26 cellular contexts compared by ENCODE assay signal in the genomic region with DNA sequence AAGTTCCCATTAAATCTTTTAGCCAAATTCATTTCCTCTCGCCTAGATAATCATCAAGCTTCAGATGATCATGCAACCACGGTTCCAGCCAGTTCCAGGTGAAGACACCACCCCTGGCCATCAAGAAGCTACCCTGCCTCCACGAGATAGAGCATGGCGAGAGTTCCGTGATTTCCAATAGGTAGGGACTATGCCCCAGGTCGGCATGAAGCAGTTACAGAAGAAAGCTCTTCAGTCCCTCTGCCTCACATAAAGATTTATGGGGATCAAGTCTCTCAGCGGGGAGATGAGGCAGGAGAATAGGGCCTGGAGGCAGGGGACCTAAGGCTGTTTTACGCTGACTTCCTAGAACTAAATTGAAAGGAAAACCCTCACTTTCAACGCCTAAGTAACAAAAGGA.
DNase-seq lines count a peak whose midpoint lies in the region; ATAC-seq and TF ChIP-seq lines count a peak whose summit lies in the region.
"Had no signal": no experiment of that assay in that cellular context is flagged by ENCODE, and none has a peak within 500 bp of the region (broad histone marks: within the 10 kb centered on the region; RNA-seq: fewer than 3 reads in every experiment).

No MANE protein-coding gene starts in this region.

- CTCF ChIA-PET in SK-N-SH (lab: Yijun Ruan, JAX): interaction anchor here (0.6 to 1.0 kb wide), 2 partner anchors 16 to 800 kb away, joined by 3 read pairs; no protein-coding TSS in a partner anchor

- WGBS in SK-N-SH (ENCODE audit: low lambda C conversion rate): 54% methylated on average over 9 of the region's 9 CpGs

- no peaks in the 10 kb centered on the region for H4K20me1 ChIP-seq in SK-N-SH (ENCODE audit: insufficient read depth)

- H2AFZ ChIP-seq in SK-N-SH (ENCODE audit: low read depth): no peak overlapping the region

- no peak for TF ChIP-seq EP300 in SK-N-SH (IDR thresholded peaks at IDR 0.05; ENCODE audit: borderline replicate concordance in 1 of 2, low read depth in 1 of 2, low read length in 1 of 2)

- H3K4me1 ChIP-seq in SK-N-SH (ENCODE audit: control insufficient read depth in 1 of 2, insufficient read depth in 2 of 2, low read depth in 1 of 2, low read length in 1 of 2): peaks cover 0 to 3% of the 10 kb centered on the region in 2 experiments; a peak in 1 of 4 replicates
- H3K4me1 ChIP-seq in skeletal muscle satellite cell (ENCODE audit: control insufficient read depth, insufficient read depth, low read length): no peaks in the 10 kb centered on the region
- H3K4me1 ChIP-seq: pancreas, SJCRH30 had no signal

- H3K9me2 ChIP-seq in SK-N-SH: no peaks in the 10 kb centered on the region

- ATAC-seq in SK-N-SH treated with all-trans-retinoic acid at 6 μM for 48 hours: no peak
- ATAC-seq: activated CD4-positive, CD25-positive, alpha-beta regulatory T cell treated with anti-CD3 and anti-CD28 coated beads, Interleukin-2, amount 50 U/mL, for 24 hours; left lobe of liver; naive thymus-derived CD4-positive, alpha-beta T cell; stimulated activated naive CD8-positive, alpha-beta T cell treated with anti-CD3 and anti-CD28 coated beads, Interleukin-15, Interleukin-2, amounts not matched to agents 100 U/mL and 50 U/mL, for 24 hours had no signal

- no peak for DNase-seq in SK-N-SH
- DNase-seq in immature natural killer cell: no peak
- DNase-seq in activated effector memory CD4-positive, alpha-beta T cell treated with anti-CD3 and anti-CD28 coated beads, Interleukin-2, amount 50 U/mL, for 16 hours: no peak
- DNase-seq in SIG-M5 (lab: John Stamatoyannopoulos, UW): no peak
- no peak for DNase-seq in dermis blood vessel endothelial cell
- DNase-seq: activated CD4-positive, alpha-beta T cell treated with anti-CD3 and anti-CD28 coated beads, Interleukin-2, amount 50 U/mL, for 48 hours; activated CD8-positive, alpha-beta memory T cell treated with anti-CD3 and anti-CD28 coated beads, Interleukin-2, amount 50 U/mL, for 48 hours; aorta; KBM-7; MG63; NCI-H2029 treated with DMSO at 0.1 percent for 48 hours; NCI-H526 treated with DMSO at 0.1 percent for 48 hours; pancreas; SJCRH30; stimulated activated naive CD8-positive, alpha-beta T cell treated with anti-CD3 and anti-CD28 coated beads, Interleukin-15, Interleukin-2, amounts not matched to agents 100 U/mL and 50 U/mL, for 24 hours had no signal

- H3K79me2 ChIP-seq in SK-N-SH (ENCODE audit: insufficient read depth): no peaks in the 10 kb centered on the region

- peaks cover 9 to 15% (median 12%) of the 10 kb centered on the region in 3 donors for H3K4me1 Mint-ChIP-seq in IgD-negative memory B cell
- H3K4me1 Mint-ChIP-seq in immature natural killer cell: peaks cover 0 to 13% of the 10 kb centered on the region in 2 donors

- H3K9me3 Mint-ChIP-seq in IgD-negative memory B cell (peaks cover 3 to 6% (median 3%) of the 10 kb centered on the region in 3 donors), immature natural killer cell (peaks cover 0 to 5% (median 1%) of the 10 kb centered on the region in 6 donors)

- H3K27me3 ChIP-seq in SK-N-SH (ENCODE audit: insufficient read depth): no peaks in the 10 kb centered on the region
- no peaks in the 10 kb centered on the region for H3K27me3 ChIP-seq in skeletal muscle satellite cell (ENCODE audit: control insufficient read depth, insufficient read depth, low read length)
- H3K27me3 ChIP-seq: MG63, SJCRH30 had no signal

- no peak overlapping the region for H3K9ac ChIP-seq in SK-N-SH
- no peak overlapping the region for H3K9ac ChIP-seq in skeletal muscle satellite cell (ENCODE audit: low read depth, low read length)

- H3K27me3 Mint-ChIP-seq in IgD-negative memory B cell (no peaks in the 10 kb centered on the region), immature natural killer cell (ENCODE audit: low read depth in 3 of 3) (peaks cover 3 to 16% (median 8%) of the 10 kb centered on the region in 3 donors)
- H3K27me3 Mint-ChIP-seq: activated naive CD8-positive, alpha-beta T cell; dendritic cell treated with granulocyte-macrophage colony-stimulating factor and Interleukin-4, amounts not matched to agents 40 ng/mL and 50 ng/mL, for 4 days; naive thymus-derived CD4-positive, alpha-beta T cell had no signal

- H3K4me3 Mint-ChIP-seq in IgD-negative memory B cell: peak overlapping the region; percentile 89 to 99 (median 96)
- peak overlapping the region in 4 of 5 donors; percentile 91 to 95 (median 93) for H3K4me3 Mint-ChIP-seq in immature natural killer cell
- H3K4me3 Mint-ChIP-seq: activated naive CD8-positive, alpha-beta T cell; dendritic cell treated with granulocyte-macrophage colony-stimulating factor and Interleukin-4, amounts not matched to agents 40 ng/mL and 50 ng/mL, for 4 days had no signal

- H3K4me3 ChIP-seq in SK-N-SH (ENCODE audit: low read depth in 2 of 2, low read length in 1 of 2) (no peak overlapping the region), skeletal muscle satellite cell (ENCODE audit: low read length) (no peak overlapping the region)
- H3K4me3 ChIP-seq: MG63, SJCRH30, thoracic aorta had no signal

- TF ChIP-seq CTCF in SK-N-SH (IDR thresholded peaks at IDR 0.05): no peak

- no peaks in the 10 kb centered on the region for H3K36me3 Mint-ChIP-seq in IgD-negative memory B cell
- H3K36me3 Mint-ChIP-seq in immature natural killer cell: peaks cover 0 to 5% (median 0%) of the 10 kb centered on the region in 3 donors

- 0 out of 2 replicates have a peak, but pooled peaks cover 4% of the 10 kb centered on the region for H3K9me3 ChIP-seq in SK-N-SH
- H3K9me3 ChIP-seq in skeletal muscle satellite cell (replicated peaks; ENCODE audit: low read length): peaks cover 3% of the 10 kb centered on the region
- H3K9me3 ChIP-seq: MG63, pancreas, SJCRH30, thoracic aorta had no signal

- no peak for TF ChIP-seq RAD21 in SK-N-SH (IDR thresholded peaks at IDR 0.05; ENCODE audit: low read length)

- no peak overlapping the region for H3K27ac ChIP-seq in SK-N-SH (ENCODE audit: low read depth in 2 of 2, low read length in 1 of 2)
- H3K27ac ChIP-seq: 22Rv1, SJCRH30, thoracic aorta had no signal

- H3K27ac Mint-ChIP-seq in IgD-negative memory B cell (peak overlapping the region in 2 of 3 donors; percentile 95 to 100), immature natural killer cell (no peak overlapping the region)
- H3K27ac Mint-ChIP-seq: activated naive CD8-positive, alpha-beta T cell; activated T-helper 2 cell treated with anti-CD3 and anti-CD28 coated beads, Interferon-gamma antibody, Interleukin-2, Interleukin-4, amounts not matched to agents 10 μg/mL and 5 μg/mL and 100 μg/mL, durations not matched to agents 14 hours and 24 hours and 36 hours; dendritic cell treated with granulocyte-macrophage colony-stimulating factor and Interleukin-4, amounts not matched to agents 40 ng/mL and 50 ng/mL, for 4 days had no signal

- H3K36me3 ChIP-seq in SK-N-SH (replicated peaks in 1 of 2; ENCODE audit: control insufficient read depth in 1 of 2, insufficient read depth in 2 of 2, low read length in 1 of 2) (no peaks in the 10 kb centered on the region), skeletal muscle satellite cell (ENCODE audit: insufficient read depth, low read length) (no peaks in the 10 kb centered on the region)
- H3K36me3 ChIP-seq: MG63, pancreas, SJCRH30, thoracic aorta had no signal

- POLR2A ChIA-PET in SK-N-SH (lab: Yijun Ruan, JAX): no interaction called here

- H3F3A ChIP-seq in SK-N-SH (replicated peaks; ENCODE audit: insufficient read depth): no peaks in the 10 kb centered on the region

- H3K4me2 ChIP-seq in SK-N-SH: peak overlapping the region; percentile 78
- H3K4me2 ChIP-seq in skeletal muscle satellite cell (ENCODE audit: low read length): peak overlapping the region; percentile 83

TF ChIP-seq in SK-N-SH, 30 proteins besides CTCF, POLR2A, EP300 and RAD21 (continues in another document):
- no peak for TF ChIP-seq RFX5 (IDR thresholded peaks at IDR 0.05; ENCODE audit: low read length)
- TF ChIP-seq GABPA (IDR thresholded peaks at IDR 0.05; ENCODE audit: low read depth): no peak
- TF ChIP-seq, protein P1, sequence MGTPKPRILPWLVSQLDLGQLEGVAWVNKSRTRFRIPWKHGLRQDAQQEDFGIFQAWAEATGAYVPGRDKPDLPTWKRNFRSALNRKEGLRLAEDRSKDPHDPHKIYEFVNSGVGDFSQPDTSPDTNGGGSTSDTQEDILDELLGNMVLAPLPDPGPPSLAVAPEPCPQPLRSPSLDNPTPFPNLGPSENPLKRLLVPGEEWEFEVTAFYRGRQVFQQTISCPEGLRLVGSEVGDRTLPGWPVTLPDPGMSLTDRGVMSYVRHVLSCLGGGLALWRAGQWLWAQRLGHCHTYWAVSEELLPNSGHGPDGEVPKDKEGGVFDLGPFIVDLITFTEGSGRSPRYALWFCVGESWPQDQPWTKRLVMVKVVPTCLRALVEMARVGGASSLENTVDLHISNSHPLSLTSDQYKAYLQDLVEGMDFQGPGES (IDR thresholded peaks at IDR 0.05; ENCODE audit: low read depth, low read length): no peak
- TF ChIP-seq FOXJ3 (CRISPR knock-in tag; IDR thresholded peaks at IDR 0.05): no peak
- TF ChIP-seq CHD2 (IDR thresholded peaks at IDR 0.05; ENCODE audit: low read length, partially characterized antibody): no peak

TF ChIP-seq in SK-N-SH treated with all-trans-retinoic acid at 6 μM for 48 hours, 23 proteins besides CTCF, POLR2A, EP300 and RAD21 (continues in another document):
- TF ChIP-seq ESRRG (CRISPR knock-in tag; IDR thresholded peaks at IDR 0.05) (no peak), TOX (CRISPR knock-in tag; IDR thresholded peaks at IDR 0.05; ENCODE audit: borderline replicate concordance) (no peak), TCF4 (CRISPR knock-in tag; IDR thresholded peaks at IDR 0.05; ENCODE audit: borderline replicate concordance) (no peak), ZNF565 (CRISPR knock-in tag; conservative IDR thresholded peaks at IDR 0.05; ENCODE audit: low read depth) (no peak), OSR1 (CRISPR knock-in tag; IDR thresholded peaks at IDR 0.05) (no peak), ZNF70 (CRISPR knock-in tag; IDR thresholded peaks at IDR 0.05) (no peak), ARNTL (CRISPR knock-in tag; IDR thresholded peaks at IDR 0.05; ENCODE audit: borderline replicate concordance, low read depth) (no peak), ZC3H10 (CRISPR knock-in tag; IDR thresholded peaks at IDR 0.05) (no peak), ZNF8 (CRISPR knock-in tag; IDR thresholded peaks at IDR 0.05) (no peak), ZFP3 (CRISPR knock-in tag; IDR thresholded peaks at IDR 0.05) (no peak), ISL1 (CRISPR knock-in tag; IDR thresholded peaks at IDR 0.05) (no peak)
- TF ChIP-seq, protein P2, sequence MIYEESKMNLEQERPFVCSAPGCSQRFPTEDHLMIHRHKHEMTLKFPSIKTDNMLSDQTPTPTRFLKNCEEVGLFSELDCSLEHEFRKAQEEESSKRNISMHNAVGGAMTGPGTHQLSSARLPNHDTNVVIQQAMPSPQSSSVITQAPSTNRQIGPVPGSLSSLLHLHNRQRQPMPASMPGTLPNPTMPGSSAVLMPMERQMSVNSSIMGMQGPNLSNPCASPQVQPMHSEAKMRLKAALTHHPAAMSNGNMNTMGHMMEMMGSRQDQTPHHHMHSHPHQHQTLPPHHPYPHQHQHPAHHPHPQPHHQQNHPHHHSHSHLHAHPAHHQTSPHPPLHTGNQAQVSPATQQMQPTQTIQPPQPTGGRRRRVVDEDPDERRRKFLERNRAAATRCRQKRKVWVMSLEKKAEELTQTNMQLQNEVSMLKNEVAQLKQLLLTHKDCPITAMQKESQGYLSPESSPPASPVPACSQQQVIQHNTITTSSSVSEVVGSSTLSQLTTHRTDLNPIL (CRISPR knock-in tag; IDR thresholded peaks at IDR 0.05; ENCODE audit: low read depth): no peak

Comparison
In these comparisons a context has a peak if more than half of its experiments do, and no peak if none do; other contexts are left out.
1. H3K27ac Mint-ChIP-seq: peak in IgD-negative memory B cell (2 of 3); none in immature natural killer cell (0 of 6).